ENCODE assay signal across 7 cellular contexts in genomic region chr4:146292508-146292907, GRCh38.
"Had no signal": no experiment of that assay in that cellular context is flagged by ENCODE, and none has a peak within 500 bp of the region (broad histone marks: within the 10 kb centered on the region; RNA-seq: fewer than 3 reads in every experiment).

No MANE protein-coding gene starts in this region.

- H3K9ac ChIP-seq: KMS-11 had no signal

- ATAC-seq: HepG2 had no signal

- DNase-seq: IMR-90, KBM-7, KG1 had no signal

- FAIRE-seq: HepG2, HTR-8/SVneo had no signal

- H3K27ac ChIP-seq: HL-60, KMS-11 had no signal

- H3K4me2 ChIP-seq: KMS-11 had no signal
